ENCODE assay signal across 8 cellular contexts in the genomic region with DNA sequence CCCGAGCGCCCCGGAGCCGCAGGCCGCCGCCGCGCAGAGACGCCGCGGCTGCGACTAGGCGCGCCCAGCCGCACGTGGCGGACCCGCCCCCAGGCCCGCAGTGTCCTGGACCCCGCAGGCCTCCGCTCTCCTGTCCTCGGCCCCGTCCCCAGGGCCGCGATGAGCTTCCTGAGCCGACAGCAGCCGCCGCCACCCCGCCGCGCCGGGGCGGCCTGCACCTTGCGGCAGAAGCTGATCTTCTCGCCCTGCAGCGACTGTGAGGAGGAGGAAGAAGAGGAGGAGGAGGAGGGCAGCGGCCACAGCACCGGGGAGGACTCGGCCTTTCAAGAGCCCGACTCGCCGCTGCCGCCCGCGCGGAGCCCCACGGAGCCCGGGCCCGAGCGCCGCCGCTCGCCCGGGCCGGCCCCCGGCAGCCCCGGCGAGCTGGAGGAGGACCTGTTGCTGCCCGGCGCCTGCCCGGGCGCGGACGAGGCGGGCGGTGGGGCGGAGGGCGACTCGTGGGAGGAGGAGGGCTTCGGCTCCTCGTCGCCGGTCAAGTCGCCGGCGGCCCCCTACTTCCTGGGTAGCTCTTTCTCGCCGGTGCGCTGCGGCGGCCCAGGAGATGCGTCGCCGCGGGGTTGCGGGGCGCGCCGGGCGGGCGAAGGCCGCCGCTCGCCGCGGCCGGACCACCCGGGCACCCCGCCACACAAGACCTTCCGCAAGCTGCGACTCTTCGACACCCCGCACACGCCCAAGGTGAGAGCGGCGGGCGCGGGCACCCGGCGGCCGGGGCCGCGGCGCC. TPM values are rescaled to one million over a fixed set of nuclear protein-coding genes. Genes with fewer than 3 reads are reported as not detected.
DNase-seq lines count a peak whose midpoint lies in the region; ATAC-seq and TF ChIP-seq lines count a peak whose summit lies in the region.

No MANE protein-coding gene starts in this region.

- no peak overlapping the region for H4K5ac ChIP-seq in mesendoderm (ENCODE audit: low read length)

- TF ChIP-seq POLR2A in uterus (IDR thresholded peaks at IDR 0.05): no peak

- peak overlapping the region; percentile 72 for H3K23ac ChIP-seq in mesendoderm (ENCODE audit: low read length)

- peak overlapping the region; percentile 84 for H2BK120ac ChIP-seq in mesendoderm (ENCODE audit: low read depth, low read length)

- ATAC-seq in GM21619 (IDR thresholded peaks at IDR 0.05; ENCODE audit: unreplicated experiment): peak; percentile 21

- H3K4me3 ChIP-seq in cardiac fibroblast (replicated peaks in 1 of 2; ENCODE audit: low read depth in 2 of 2, low read length in 2 of 2) (peak overlapping the region; percentile 68 to 87), mesendoderm (ENCODE audit: low read length) (peak overlapping the region; percentile 87), uterus (peak overlapping the region; percentile 76 to 83)

- peak overlapping the region; percentile 48 for H2BK5ac ChIP-seq in mesendoderm (ENCODE audit: low read length)

- H3K56ac ChIP-seq in mesendoderm (ENCODE audit: low read length): peak overlapping the region; percentile 95

- H3K36me3 ChIP-seq in mesendoderm (ENCODE audit: control insufficient read depth, insufficient read depth, low read length) (peaks cover 6% of the 10 kb centered on the region), uterus (no peaks in the 10 kb centered on the region)

- peak overlapping the region; percentile 93 for H3K18ac ChIP-seq in mesendoderm (ENCODE audit: low read length)

- peaks cover 40% of the 10 kb centered on the region for H3K79me2 ChIP-seq in mesendoderm (ENCODE audit: control insufficient read depth, insufficient read depth, low read length)

- no peaks in the 10 kb centered on the region for H3K27me3 ChIP-seq in mesendoderm (ENCODE audit: insufficient read depth, low read length, poor library complexity)
- no peaks in the 10 kb centered on the region for H3K27me3 ChIP-seq in uterus

- H3K4me1 ChIP-seq in mesendoderm (ENCODE audit: control insufficient read depth, low read depth, low read length) (peaks cover 6% of the 10 kb centered on the region), uterus (no peaks in the 10 kb centered on the region)

- H4K8ac ChIP-seq in mesendoderm (ENCODE audit: low read depth, low read length): peak overlapping the region; percentile 77

- H2AK5ac ChIP-seq in mesendoderm (ENCODE audit: low read length): no peak overlapping the region

- peak; percentile 64 for DNase-seq in NCI-H345 (lab: John Stamatoyannopoulos, UW)
- no peak for DNase-seq in NCI-H345 treated with DMSO at 0.1 percent for 48 hours (lab: John Stamatoyannopoulos, UW; ENCODE audit: unreplicated experiment)
- DNase-seq in NCI-H526 treated with DMSO at 0.1 percent for 48 hours (lab: John Stamatoyannopoulos, UW): peak; percentile 68
- DNase-seq in cardiac fibroblast (ENCODE audit: low read depth in 2 of 2): peak in 1 of 2 donors; percentile 32
- no peak for DNase-seq in mesendoderm
- peak in 1 of 2 donors; percentile 42 for DNase-seq in uterus
- DNase-seq in SHP77 (lab: John Stamatoyannopoulos, UW): no peak

- H3K9ac ChIP-seq in mesendoderm (ENCODE audit: low read length): peak overlapping the region; percentile 93

- H2BK15ac ChIP-seq in mesendoderm (replicated peaks; ENCODE audit: low read depth): no peak overlapping the region

- H3K9me3 ChIP-seq in uterus: no peaks in the 10 kb centered on the region

- TF ChIP-seq CTCF in cardiac fibroblast (IDR thresholded peaks at IDR 0.05; ENCODE audit: low read depth, low read length) (no peak), uterus (IDR thresholded peaks at IDR 0.05) (no peak)

- no CpG with 5 or more reads among the region's 114 CpGs for WGBS in mesendoderm (ENCODE audit: extremely low coverage, insufficient coverage, low lambda C conversion rate)

- peak overlapping the region; percentile 29 for H3K4me2 ChIP-seq in mesendoderm (ENCODE audit: low read length)

- peak overlapping the region; percentile 99 for H3K27ac ChIP-seq in mesendoderm (ENCODE audit: low read depth, low read length)
- peak overlapping the region; percentile 97 to 99 for H3K27ac ChIP-seq in uterus

- peaks cover 3% of the 10 kb centered on the region for H3K79me1 ChIP-seq in mesendoderm (ENCODE audit: low read length)

- H3K4ac ChIP-seq in mesendoderm (ENCODE audit: low read depth, low read length): peak overlapping the region; percentile 98

- intact Hi-C loops in uterus (cut with DNase I; ENCODE audit: low total_unique reads): no loop called here

RNA-seq across cellular contexts. Expression of gene WEE1, which starts 0.5 kb away (rescaled TPM):
- polyA plus RNA-seq in mesendoderm (2013, experiment 1 of 2): 59.6 TPM
- 65.2 TPM for polyA plus RNA-seq in mesendoderm (2013, experiment 2 of 2)
- 100 to 1,000 TPM in 1 of 4 donors, 10 to 100 TPM in 3; 30.0 to 105 (median 60.0) TPM for total RNA-seq in uterus

Comparison
In these comparisons a context has a peak if more than half of its experiments do, and no peak if none do; other contexts are left out.
1. DNase-seq: peak in NCI-H345 (single experiment) and NCI-H526 treated with DMSO at 0.1 percent for 48 hours (single experiment); none in NCI-H345 treated with DMSO at 0.1 percent for 48 hours (single experiment), mesendoderm (single experiment) and SHP77 (0 of 2).
2. Peak in every context shown above with its lines, with median percentiles within 50 percentile points of each other: H3K4me3 ChIP-seq.